1 cellular context compared by ENCODE assay signal in the genomic region with DNA sequence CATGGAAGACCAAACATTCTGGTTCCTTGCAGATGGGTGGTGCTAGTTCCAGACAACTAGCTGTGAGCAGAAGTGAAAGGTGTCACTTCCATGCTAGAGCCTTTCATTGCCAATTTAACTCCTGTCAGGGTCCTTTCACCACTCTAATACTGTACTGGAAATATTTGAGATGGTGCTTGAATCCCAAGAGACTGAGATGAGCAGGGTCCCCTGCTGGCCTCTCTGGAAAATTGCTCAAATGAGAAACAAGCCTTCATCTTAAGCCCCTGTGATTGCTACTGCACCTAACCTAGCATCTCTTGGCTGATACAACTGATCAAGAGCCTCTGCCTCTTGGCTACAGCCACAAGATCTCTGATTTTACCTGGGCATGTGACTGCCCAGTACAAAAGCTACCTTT.
TF ChIP-seq lines count a peak whose summit lies in the region.

No MANE protein-coding gene starts in this region.

TF ChIP-seq in A549, 52 proteins besides CTCF, POLR2A, EP300 and RAD21 (continued from another document):
- TF ChIP-seq, protein P1, sequence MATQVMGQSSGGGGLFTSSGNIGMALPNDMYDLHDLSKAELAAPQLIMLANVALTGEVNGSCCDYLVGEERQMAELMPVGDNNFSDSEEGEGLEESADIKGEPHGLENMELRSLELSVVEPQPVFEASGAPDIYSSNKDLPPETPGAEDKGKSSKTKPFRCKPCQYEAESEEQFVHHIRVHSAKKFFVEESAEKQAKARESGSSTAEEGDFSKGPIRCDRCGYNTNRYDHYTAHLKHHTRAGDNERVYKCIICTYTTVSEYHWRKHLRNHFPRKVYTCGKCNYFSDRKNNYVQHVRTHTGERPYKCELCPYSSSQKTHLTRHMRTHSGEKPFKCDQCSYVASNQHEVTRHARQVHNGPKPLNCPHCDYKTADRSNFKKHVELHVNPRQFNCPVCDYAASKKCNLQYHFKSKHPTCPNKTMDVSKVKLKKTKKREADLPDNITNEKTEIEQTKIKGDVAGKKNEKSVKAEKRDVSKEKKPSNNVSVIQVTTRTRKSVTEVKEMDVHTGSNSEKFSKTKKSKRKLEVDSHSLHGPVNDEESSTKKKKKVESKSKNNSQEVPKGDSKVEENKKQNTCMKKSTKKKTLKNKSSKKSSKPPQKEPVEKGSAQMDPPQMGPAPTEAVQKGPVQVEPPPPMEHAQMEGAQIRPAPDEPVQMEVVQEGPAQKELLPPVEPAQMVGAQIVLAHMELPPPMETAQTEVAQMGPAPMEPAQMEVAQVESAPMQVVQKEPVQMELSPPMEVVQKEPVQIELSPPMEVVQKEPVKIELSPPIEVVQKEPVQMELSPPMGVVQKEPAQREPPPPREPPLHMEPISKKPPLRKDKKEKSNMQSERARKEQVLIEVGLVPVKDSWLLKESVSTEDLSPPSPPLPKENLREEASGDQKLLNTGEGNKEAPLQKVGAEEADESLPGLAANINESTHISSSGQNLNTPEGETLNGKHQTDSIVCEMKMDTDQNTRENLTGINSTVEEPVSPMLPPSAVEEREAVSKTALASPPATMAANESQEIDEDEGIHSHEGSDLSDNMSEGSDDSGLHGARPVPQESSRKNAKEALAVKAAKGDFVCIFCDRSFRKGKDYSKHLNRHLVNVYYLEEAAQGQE (IDR thresholded peaks at IDR 0.05) = no peak
- TF ChIP-seq MAX (IDR thresholded peaks at IDR 0.05) (no peak), CBX2 (IDR thresholded peaks at IDR 0.05; ENCODE audit: borderline replicate concordance, low read depth) (no peak), USF2 (IDR thresholded peaks at IDR 0.05) (no peak), GATA3 (IDR thresholded peaks at IDR 0.05; ENCODE audit: borderline replicate concordance) (no peak), HOXB5 (CRISPR knock-in tag; IDR thresholded peaks at IDR 0.05) (no peak), SREBF2 (IDR thresholded peaks at IDR 0.05) (no peak)
